ENCODE assay signal across 29 cellular contexts in genomic region chr14:104129556-104129955, GRCh38. TPM values are rescaled to one million over a fixed set of nuclear protein-coding genes. Genes with fewer than 3 reads are reported as not detected.
"Had no signal": no experiment of that assay in that cellular context is flagged by ENCODE, and none has a peak within 500 bp of the region (broad histone marks: within the 10 kb centered on the region; RNA-seq: fewer than 3 reads in every experiment).

No MANE protein-coding gene starts in this region.

- H3K4me1 ChIP-seq: esophagus squamous epithelium, gastrocnemius medialis, heart right ventricle, left lung, lower lobe of right lung had no signal

- H3K36me3 ChIP-seq: esophagus squamous epithelium, gastrocnemius medialis, heart right ventricle, left lung, lower lobe of right lung had no signal

- ATAC-seq: gastrocnemius medialis; heart right ventricle; left cardiac atrium; left lung; left ventricle myocardium superior; lower lobe of right lung; naive thymus-derived CD4-positive, alpha-beta T cell had no signal

- H3K27ac ChIP-seq: coronary artery, dorsolateral prefrontal cortex, epithelial cell of prostate, esophagus squamous epithelium, gastrocnemius medialis, heart right ventricle, left lung, lower lobe of right lung had no signal

- DNase-seq: dermis blood vessel endothelial cell; dorsolateral prefrontal cortex; effector CD4-positive, alpha-beta T cell; effector memory CD4-positive, alpha-beta T cell; erythroblast; esophagus squamous epithelium; foreskin fibroblast; foreskin melanocyte; gastrocnemius medialis; glutamatergic neuron; head of caudate nucleus; heart right ventricle; hippocampal formation; left cardiac atrium; left lung; left ventricle myocardium superior; lower lobe of right lung; mesendoderm; midbrain had no signal

- H3K4me3 ChIP-seq: coronary artery, dorsolateral prefrontal cortex, esophagus squamous epithelium, gastrocnemius medialis, heart right ventricle, left lung, lower lobe of right lung had no signal

- FAIRE-seq: colon, islet of Langerhans, keratinocyte had no signal

RNA-seq across cellular contexts. Expression of gene KIF26A, which starts 8.8 kb away (rescaled TPM):
- total RNA-seq: mononuclear cell had no signal
- polyA plus RNA-seq: naive thymus-derived CD4-positive, alpha-beta T cell had no signal

RNA-seq across cellular contexts. Expression of gene ASPG, which starts 44.1 kb away (rescaled TPM):
- total RNA-seq: dermis blood vessel endothelial cell, glomerular endothelial cell, kidney epithelial cell, lung microvascular endothelial cell had no signal
- polyA plus RNA-seq: naive thymus-derived CD4-positive, alpha-beta T cell had no signal
